In the genomic region with DNA sequence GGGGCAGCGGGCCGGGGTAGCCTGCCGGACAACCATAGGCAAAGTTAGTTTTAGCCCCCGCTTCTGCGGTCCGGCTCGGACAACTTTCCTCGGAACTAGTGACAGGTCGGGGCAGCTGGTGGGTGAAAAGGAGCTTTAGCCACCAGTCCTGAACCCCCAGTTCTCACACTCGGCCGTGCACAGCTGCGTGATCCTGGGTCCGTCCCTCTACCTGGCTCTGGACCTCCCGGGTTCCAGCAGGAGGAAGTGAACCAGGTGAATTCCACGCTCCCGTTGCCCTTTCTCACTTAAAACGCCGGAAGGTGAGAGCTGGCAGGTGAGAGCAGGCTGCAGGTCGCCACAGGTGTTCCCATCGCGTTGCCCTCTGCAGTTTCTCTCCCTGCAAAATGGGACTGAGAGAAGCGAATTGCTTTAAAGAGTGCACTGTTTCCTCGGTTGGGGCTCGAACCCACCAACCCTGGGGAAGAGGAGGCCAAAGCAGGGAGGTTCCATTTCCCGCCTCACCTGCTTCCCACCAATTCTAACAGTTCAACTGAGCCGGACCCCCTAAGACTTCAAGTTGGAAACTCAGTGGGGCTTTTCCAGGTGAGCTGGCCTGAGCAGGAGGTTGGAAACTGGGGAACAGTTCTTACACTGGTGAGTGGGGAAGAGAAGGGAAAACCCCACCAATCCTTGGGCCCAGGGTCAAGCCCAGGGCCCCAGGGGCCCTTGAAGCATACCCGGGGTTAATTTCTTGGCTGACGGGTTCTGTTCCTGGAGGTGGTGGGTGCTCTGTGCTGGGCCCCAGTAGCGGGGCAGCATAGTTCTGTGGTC, we compare ENCODE assay signal across 8 cellular contexts. TPM values are rescaled to one million over a fixed set of nuclear protein-coding genes. Genes with fewer than 3 reads are reported as not detected.
DNase-seq lines count a peak whose midpoint lies in the region; TF ChIP-seq lines count a peak whose summit lies in the region.

No MANE protein-coding gene starts in this region.

- H3K4me1 ChIP-seq in effector memory CD4-positive, alpha-beta T cell (ENCODE audit: control insufficient read depth, insufficient read depth, low read length, poor library complexity, severe bottlenecking) = peaks cover 52% of the 10 kb centered on the region
- H3K4me1 ChIP-seq in osteoblast (ENCODE audit: insufficient read depth, low read length) = peaks cover 64% of the 10 kb centered on the region

- TF ChIP-seq CTCF in osteoblast (IDR thresholded peaks at IDR 0.05; ENCODE audit: extremely low read depth, low read depth, low read length) = no peak

- no peaks in the 10 kb centered on the region for H3K36me3 ChIP-seq in effector memory CD4-positive, alpha-beta T cell (ENCODE audit: control insufficient read depth, insufficient read depth, low read length)
- H3K36me3 ChIP-seq in osteoblast (ENCODE audit: insufficient read depth, low read length) = no peaks in the 10 kb centered on the region

- no peaks in the 10 kb centered on the region for H3K27me3 ChIP-seq in effector memory CD4-positive, alpha-beta T cell (replicated peaks; ENCODE audit: control insufficient read depth, insufficient read depth, low read length, poor library complexity, severe bottlenecking)
- no peaks in the 10 kb centered on the region for H3K27me3 ChIP-seq in osteoblast (ENCODE audit: insufficient read depth, low read length)

- peak overlapping the region; percentile 87 for H3K27ac ChIP-seq in effector memory CD4-positive, alpha-beta T cell (ENCODE audit: insufficient read depth, low read length, poor library complexity, severe bottlenecking)
- H3K27ac ChIP-seq in osteoblast (ENCODE audit: low read depth, low read length) = peak overlapping the region; percentile 49

- peak overlapping the region; percentile 69 for H2AFZ ChIP-seq in osteoblast (ENCODE audit: low read length)

- peaks cover 30% of the 10 kb centered on the region for H3K79me2 ChIP-seq in osteoblast (ENCODE audit: insufficient read depth, low read length)

- peak overlapping the region; percentile 88 for H3K4me3 ChIP-seq in effector memory CD4-positive, alpha-beta T cell (ENCODE audit: insufficient read depth, low read depth, low read length, poor library complexity, severe bottlenecking)
- peak overlapping the region; percentile 75 for H3K4me3 ChIP-seq in osteoblast (ENCODE audit: insufficient read depth, low read length)

- DNase-seq in DMS79 treated with DMSO at 0.1 percent for 48 hours (lab: John Stamatoyannopoulos, UW) (peak; percentile 40), NCI-H2029 treated with DMSO at 0.1 percent for 48 hours (lab: John Stamatoyannopoulos, UW) (peak; percentile 15), osteoblast (ENCODE audit: insufficient read length, low spot score, missing footprints) (no peak), LoVo (ENCODE audit: low spot score) (no peak), GM03348 (ENCODE audit: low spot score) (no peak), NCI-H1092 (lab: John Stamatoyannopoulos, UW) (no peak)
- no peak for DNase-seq in effector memory CD4-positive, alpha-beta T cell
- DNase-seq in stimulated activated CD4-positive, alpha-beta T cell treated with anti-CD3 and anti-CD28 coated beads, Interleukin-2, amount 100 ng/mL, for 24 hours = no peak

- peak overlapping the region; percentile 80 for H3K4me2 ChIP-seq in osteoblast (ENCODE audit: insufficient read depth, low read length)

- no peaks in the 10 kb centered on the region for H3K9me3 ChIP-seq in effector memory CD4-positive, alpha-beta T cell (ENCODE audit: control insufficient read depth, low read length)
- H3K9me3 ChIP-seq in osteoblast (ENCODE audit: low read depth, low read length) = no peaks in the 10 kb centered on the region

- no peaks in the 10 kb centered on the region for H4K20me1 ChIP-seq in osteoblast (ENCODE audit: insufficient read depth, low read length)

RNA-seq across cellular contexts. Expression of a gene that starts 0.5 kb away (rescaled TPM):
- 14.7 and 23.2 TPM in 2 replicates for total RNA-seq in osteoblast

Comparison
In these comparisons a context has a peak if more than half of its experiments do, and no peak if none do; other contexts are left out.
1. DNase-seq: peak in DMS79 treated with DMSO at 0.1 percent for 48 hours (single experiment) and NCI-H2029 treated with DMSO at 0.1 percent for 48 hours (single experiment); none in effector memory CD4-positive, alpha-beta T cell (0 of 3), osteoblast (single experiment), LoVo (single experiment), GM03348 (single experiment), NCI-H1092 (single experiment) and stimulated activated CD4-positive, alpha-beta T cell treated with anti-CD3 and anti-CD28 coated beads, Interleukin-2, amount 100 ng/mL, for 24 hours (0 of 2).